1 cellular context compared by ENCODE assay signal in the genomic region with DNA sequence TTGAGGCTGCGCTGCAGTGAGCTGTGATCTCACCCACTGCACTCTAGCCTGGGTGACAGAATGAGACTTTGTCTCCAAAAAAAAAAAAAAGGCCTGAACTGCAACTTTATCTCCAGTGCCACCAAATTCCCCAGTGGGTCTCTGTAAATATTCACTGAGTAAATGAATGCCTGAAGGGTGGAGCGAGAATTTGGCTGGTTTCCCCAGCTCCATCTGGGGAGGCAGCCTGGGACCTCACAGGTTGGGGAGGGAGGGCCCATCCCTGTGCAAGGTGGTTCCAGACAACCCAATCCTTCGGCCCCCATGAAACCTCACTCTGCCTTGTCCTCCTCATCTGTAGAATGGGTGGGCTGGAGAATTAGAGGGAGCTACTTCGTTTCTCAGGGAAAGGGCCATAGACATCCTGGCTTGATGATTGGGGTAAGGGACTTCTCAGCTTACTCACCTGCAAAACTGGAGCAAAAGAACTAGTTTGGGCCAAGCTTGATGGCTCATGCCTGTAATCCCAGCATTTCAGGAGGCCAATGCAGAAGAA.
TF ChIP-seq lines count a peak whose summit lies in the region.

No MANE protein-coding gene starts in this region.

TF ChIP-seq in IMR-90, 13 proteins besides CTCF, POLR2A, EP300 and RAD21 (continued from another document):
- TF ChIP-seq RFX5 (IDR thresholded peaks at IDR 0.05; ENCODE audit: low read depth, low read length), result no peak
- no peak for TF ChIP-seq MAZ (IDR thresholded peaks at IDR 0.05; ENCODE audit: borderline replicate concordance, low read depth, low read length)
- no peak for TF ChIP-seq MXI1 (IDR thresholded peaks at IDR 0.05; ENCODE audit: borderline replicate concordance, low read depth, low read length)
- TF ChIP-seq SMC3 (IDR thresholded peaks at IDR 0.05; ENCODE audit: low read depth, low read length), result no peak
- TF ChIP-seq RCOR1 (IDR thresholded peaks at IDR 0.05; ENCODE audit: insufficient replicate concordance, low read length), result no peak
- TF ChIP-seq FOS (IDR thresholded peaks at IDR 0.05; ENCODE audit: low read depth, low read length), result no peak
- no peak for TF ChIP-seq BHLHE40 (IDR thresholded peaks at IDR 0.05; ENCODE audit: low read depth, low read length)
- TF ChIP-seq CHD1 (IDR thresholded peaks at IDR 0.05; ENCODE audit: low read depth, low read length), result no peak
- TF ChIP-seq CEBPB (IDR thresholded peaks at IDR 0.05; ENCODE audit: low read depth, low read length), result no peak
- TF ChIP-seq, protein P1, sequence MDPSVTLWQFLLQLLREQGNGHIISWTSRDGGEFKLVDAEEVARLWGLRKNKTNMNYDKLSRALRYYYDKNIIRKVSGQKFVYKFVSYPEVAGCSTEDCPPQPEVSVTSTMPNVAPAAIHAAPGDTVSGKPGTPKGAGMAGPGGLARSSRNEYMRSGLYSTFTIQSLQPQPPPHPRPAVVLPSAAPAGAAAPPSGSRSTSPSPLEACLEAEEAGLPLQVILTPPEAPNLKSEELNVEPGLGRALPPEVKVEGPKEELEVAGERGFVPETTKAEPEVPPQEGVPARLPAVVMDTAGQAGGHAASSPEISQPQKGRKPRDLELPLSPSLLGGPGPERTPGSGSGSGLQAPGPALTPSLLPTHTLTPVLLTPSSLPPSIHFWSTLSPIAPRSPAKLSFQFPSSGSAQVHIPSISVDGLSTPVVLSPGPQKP (IDR thresholded peaks at IDR 0.05; ENCODE audit: borderline replicate concordance, low read depth, low read length), result no peak
- no peak for TF ChIP-seq MAFK (IDR thresholded peaks at IDR 0.05; ENCODE audit: low read depth, low read length)
- TF ChIP-seq, protein P2, sequence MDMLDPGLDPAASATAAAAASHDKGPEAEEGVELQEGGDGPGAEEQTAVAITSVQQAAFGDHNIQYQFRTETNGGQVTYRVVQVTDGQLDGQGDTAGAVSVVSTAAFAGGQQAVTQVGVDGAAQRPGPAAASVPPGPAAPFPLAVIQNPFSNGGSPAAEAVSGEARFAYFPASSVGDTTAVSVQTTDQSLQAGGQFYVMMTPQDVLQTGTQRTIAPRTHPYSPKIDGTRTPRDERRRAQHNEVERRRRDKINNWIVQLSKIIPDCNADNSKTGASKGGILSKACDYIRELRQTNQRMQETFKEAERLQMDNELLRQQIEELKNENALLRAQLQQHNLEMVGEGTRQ (IDR thresholded peaks at IDR 0.05; ENCODE audit: low read depth, low read length), result no peak
